ENCODE assay signal across 2 cellular contexts in the genomic region with DNA sequence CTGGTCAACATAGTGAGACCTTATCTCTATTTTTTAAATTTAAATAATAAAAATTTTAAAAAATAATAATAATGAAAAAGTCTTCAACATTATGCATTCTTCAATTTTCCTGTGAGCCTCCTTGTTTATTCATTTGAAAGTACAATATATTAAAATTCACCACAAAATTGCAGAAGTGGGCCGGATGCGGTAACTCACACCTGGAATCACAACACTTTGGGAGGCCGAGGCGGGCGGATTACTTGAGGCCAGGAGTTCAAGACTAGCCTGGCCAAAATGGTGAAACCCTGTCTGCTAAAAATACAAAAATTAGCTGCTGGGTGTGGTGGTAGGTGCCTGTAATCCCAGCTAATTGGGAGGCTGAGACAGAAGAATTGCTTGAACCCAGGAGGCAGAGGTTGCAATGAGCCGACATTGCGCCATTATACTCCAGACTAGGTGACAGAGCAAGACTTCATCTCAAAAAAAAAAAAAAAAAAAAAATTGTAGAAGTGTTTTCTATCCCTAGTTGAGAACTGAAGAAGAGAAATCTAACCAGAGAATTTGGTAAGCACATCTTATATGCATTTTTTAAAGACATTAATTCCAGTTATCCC.
TF ChIP-seq lines count a peak whose summit lies in the region.

No MANE protein-coding gene starts in this region.

TF ChIP-seq in HepG2, 621 proteins besides CTCF, POLR2A, EP300 and RAD21:
- TF ChIP-seq ZNF879 (CRISPR knock-in tag; IDR thresholded peaks at IDR 0.05), result no peak

TF ChIP-seq in GM12878, 131 proteins besides CTCF, POLR2A, EP300 and RAD21:
- no peak for TF ChIP-seq ETV6 (conservative IDR thresholded peaks at IDR 0.05 in 1 of 2, IDR thresholded peaks at IDR 0.05 in 1 of 2; ENCODE audit: borderline replicate concordance in 1 of 2, low read depth in 1 of 2)
- TF ChIP-seq, protein P1, sequence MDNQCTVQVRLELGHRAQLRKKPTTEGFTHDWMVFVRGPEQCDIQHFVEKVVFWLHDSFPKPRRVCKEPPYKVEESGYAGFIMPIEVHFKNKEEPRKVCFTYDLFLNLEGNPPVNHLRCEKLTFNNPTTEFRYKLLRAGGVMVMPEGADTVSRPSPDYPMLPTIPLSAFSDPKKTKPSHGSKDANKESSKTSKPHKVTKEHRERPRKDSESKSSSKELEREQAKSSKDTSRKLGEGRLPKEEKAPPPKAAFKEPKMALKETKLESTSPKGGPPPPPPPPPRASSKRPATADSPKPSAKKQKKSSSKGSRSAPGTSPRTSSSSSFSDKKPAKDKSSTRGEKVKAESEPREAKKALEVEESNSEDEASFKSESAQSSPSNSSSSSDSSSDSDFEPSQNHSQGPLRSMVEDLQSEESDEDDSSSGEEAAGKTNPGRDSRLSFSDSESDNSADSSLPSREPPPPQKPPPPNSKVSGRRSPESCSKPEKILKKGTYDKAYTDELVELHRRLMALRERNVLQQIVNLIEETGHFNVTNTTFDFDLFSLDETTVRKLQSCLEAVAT (IDR thresholded peaks at IDR 0.05), result peak; percentile 46; the same call in 1 of the 2 replicates
- TF ChIP-seq RUNX3 (IDR thresholded peaks at IDR 0.05; ENCODE audit: low read length), result peak; percentile 50
- TF ChIP-seq ZNF217 (IDR thresholded peaks at IDR 0.05), result peak; percentile 90
- TF ChIP-seq SPI1 (IDR thresholded peaks at IDR 0.05; ENCODE audit: borderline replicate concordance, insufficient read depth, low read depth, low read length), result peak; percentile 76
- no peak for TF ChIP-seq ZNF24 (IDR thresholded peaks at IDR 0.05)
- 0 out of 2 replicates have a peak, but pooled peaks have one; percentile 8 for TF ChIP-seq SMARCA5 (IDR thresholded peaks at IDR 0.05)
- TF ChIP-seq MTA3 (IDR thresholded peaks at IDR 0.05; ENCODE audit: borderline replicate concordance, low read length), result no peak
- TF ChIP-seq JUND (IDR thresholded peaks at IDR 0.05; ENCODE audit: low read depth, low read length), result no peak
- TF ChIP-seq BHLHE40 (IDR thresholded peaks at IDR 0.05; ENCODE audit: borderline replicate concordance in 1 of 2, low read depth in 2 of 2, low read length in 1 of 2), result peak in 1 of 2 experiments; percentile 15; a peak in 1 of 4 replicates
- peak; percentile 64 to 70 for TF ChIP-seq IKZF2 (IDR thresholded peaks at IDR 0.05)
- 0 out of 2 replicates have a peak, but pooled peaks have one; percentile 40 for TF ChIP-seq TCF12 (IDR thresholded peaks at IDR 0.05; ENCODE audit: low read depth, low read length)
- TF ChIP-seq, protein P2, sequence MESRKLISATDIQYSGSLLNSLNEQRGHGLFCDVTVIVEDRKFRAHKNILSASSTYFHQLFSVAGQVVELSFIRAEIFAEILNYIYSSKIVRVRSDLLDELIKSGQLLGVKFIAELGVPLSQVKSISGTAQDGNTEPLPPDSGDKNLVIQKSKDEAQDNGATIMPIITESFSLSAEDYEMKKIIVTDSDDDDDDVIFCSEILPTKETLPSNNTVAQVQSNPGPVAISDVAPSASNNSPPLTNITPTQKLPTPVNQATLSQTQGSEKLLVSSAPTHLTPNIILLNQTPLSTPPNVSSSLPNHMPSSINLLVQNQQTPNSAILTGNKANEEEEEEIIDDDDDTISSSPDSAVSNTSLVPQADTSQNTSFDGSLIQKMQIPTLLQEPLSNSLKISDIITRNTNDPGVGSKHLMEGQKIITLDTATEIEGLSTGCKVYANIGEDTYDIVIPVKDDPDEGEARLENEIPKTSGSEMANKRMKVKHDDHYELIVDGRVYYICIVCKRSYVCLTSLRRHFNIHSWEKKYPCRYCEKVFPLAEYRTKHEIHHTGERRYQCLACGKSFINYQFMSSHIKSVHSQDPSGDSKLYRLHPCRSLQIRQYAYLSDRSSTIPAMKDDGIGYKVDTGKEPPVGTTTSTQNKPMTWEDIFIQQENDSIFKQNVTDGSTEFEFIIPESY (IDR thresholded peaks at IDR 0.05), result 0 out of 2 replicates have a peak, but pooled peaks have one; percentile 54
- no peak for TF ChIP-seq CHD4 (IDR thresholded peaks at IDR 0.05)
- TF ChIP-seq MEF2B (IDR thresholded peaks at IDR 0.05; ENCODE audit: partially characterized antibody, poor library complexity, severe bottlenecking), result peak; percentile 23
- TF ChIP-seq MTA2 (IDR thresholded peaks at IDR 0.05; ENCODE audit: low read depth), result peak; percentile 62
- peak; percentile 51; the same call in 1 of the 3 replicates for TF ChIP-seq POU2F2 (IDR thresholded peaks at IDR 0.05; ENCODE audit: borderline replicate concordance, low read depth, low read length)
- peak; percentile 38; the same call in 1 of the 2 replicates for TF ChIP-seq NBN (IDR thresholded peaks at IDR 0.05)
- TF ChIP-seq, protein P3, sequence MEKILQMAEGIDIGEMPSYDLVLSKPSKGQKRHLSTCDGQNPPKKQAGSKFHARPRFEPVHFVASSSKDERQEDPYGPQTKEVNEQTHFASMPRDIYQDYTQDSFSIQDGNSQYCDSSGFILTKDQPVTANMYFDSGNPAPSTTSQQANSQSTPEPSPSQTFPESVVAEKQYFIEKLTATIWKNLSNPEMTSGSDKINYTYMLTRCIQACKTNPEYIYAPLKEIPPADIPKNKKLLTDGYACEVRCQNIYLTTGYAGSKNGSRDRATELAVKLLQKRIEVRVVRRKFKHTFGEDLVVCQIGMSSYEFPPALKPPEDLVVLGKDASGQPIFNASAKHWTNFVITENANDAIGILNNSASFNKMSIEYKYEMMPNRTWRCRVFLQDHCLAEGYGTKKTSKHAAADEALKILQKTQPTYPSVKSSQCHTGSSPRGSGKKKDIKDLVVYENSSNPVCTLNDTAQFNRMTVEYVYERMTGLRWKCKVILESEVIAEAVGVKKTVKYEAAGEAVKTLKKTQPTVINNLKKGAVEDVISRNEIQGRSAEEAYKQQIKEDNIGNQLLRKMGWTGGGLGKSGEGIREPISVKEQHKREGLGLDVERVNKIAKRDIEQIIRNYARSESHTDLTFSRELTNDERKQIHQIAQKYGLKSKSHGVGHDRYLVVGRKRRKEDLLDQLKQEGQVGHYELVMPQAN (conservative IDR thresholded peaks at IDR 0.05), result peak; percentile 66
- TF ChIP-seq, protein P4, sequence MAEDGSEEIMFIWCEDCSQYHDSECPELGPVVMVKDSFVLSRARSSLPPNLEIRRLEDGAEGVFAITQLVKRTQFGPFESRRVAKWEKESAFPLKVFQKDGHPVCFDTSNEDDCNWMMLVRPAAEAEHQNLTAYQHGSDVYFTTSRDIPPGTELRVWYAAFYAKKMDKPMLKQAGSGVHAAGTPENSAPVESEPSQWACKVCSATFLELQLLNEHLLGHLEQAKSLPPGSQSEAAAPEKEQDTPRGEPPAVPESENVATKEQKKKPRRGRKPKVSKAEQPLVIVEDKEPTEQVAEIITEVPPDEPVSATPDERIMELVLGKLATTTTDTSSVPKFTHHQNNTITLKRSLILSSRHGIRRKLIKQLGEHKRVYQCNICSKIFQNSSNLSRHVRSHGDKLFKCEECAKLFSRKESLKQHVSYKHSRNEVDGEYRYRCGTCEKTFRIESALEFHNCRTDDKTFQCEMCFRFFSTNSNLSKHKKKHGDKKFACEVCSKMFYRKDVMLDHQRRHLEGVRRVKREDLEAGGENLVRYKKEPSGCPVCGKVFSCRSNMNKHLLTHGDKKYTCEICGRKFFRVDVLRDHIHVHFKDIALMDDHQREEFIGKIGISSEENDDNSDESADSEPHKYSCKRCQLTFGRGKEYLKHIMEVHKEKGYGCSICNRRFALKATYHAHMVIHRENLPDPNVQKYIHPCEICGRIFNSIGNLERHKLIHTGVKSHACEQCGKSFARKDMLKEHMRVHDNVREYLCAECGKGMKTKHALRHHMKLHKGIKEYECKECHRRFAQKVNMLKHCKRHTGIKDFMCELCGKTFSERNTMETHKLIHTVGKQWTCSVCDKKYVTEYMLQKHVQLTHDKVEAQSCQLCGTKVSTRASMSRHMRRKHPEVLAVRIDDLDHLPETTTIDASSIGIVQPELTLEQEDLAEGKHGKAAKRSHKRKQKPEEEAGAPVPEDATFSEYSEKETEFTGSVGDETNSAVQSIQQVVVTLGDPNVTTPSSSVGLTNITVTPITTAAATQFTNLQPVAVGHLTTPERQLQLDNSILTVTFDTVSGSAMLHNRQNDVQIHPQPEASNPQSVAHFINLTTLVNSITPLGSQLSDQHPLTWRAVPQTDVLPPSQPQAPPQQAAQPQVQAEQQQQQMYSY (CRISPR knock-in tag; IDR thresholded peaks at IDR 0.05), result no peak
- TF ChIP-seq BCL11A (IDR thresholded peaks at IDR 0.05; ENCODE audit: low read depth, low read length), result peak; percentile 40; the same call in 1 of the 2 replicates
- TF ChIP-seq DPF2 (IDR thresholded peaks at IDR 0.05), result peak; percentile 75
- TF ChIP-seq NR2F1 (conservative IDR thresholded peaks at IDR 0.05), result 0 out of 2 replicates have a peak, but pooled peaks have one; percentile 13
